30 cellular contexts compared by ENCODE assay signal in the genomic region with DNA sequence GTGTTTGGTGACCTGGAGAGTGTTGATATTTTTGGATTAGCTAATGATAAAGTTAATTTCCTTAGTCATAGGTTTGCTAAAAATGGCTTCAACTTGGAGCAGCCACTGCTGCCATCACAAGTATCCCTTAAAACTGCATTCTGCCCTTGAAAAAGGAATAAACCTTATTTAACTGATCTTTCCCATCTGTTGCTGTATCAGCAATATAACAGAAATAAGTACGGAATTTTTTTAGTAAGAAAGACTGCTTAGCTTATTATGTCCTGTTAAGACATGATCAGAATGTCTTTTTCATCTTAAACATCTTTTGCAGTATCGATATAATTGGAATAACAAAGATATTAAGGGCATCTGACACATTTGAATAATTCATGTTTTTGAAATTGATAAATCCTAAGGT.
"Had no signal": no experiment of that assay in that cellular context is flagged by ENCODE, and none has a peak within 500 bp of the region (broad histone marks: within the 10 kb centered on the region; RNA-seq: fewer than 3 reads in every experiment).

No MANE protein-coding gene starts in this region.

- H3K4me3 ChIP-seq: esophagus muscularis mucosa, gastroesophageal sphincter had no signal

- H3K27me3 Mint-ChIP-seq: activated CD4-positive, alpha-beta memory T cell treated with anti-CD3 and anti-CD28 coated beads for 36 hours; activated CD4-positive, alpha-beta T cell treated with anti-CD3 and anti-CD28 coated beads for 36 hours; activated CD4-positive, alpha-beta T cell treated with anti-CD3 and anti-CD28 coated beads, Interleukin-2, amount 10 ng/mL, durations not matched to agents 24 days and 14 days; activated CD8-positive, alpha-beta memory T cell treated with anti-CD3 and anti-CD28 coated beads, Interleukin-2, amount 10 ng/mL, durations not matched to agents 7 days and 5 days; activated naive CD4-positive, alpha-beta T cell treated with anti-CD3 and anti-CD28 coated beads, Interleukin-2, amount 50 U/mL, for 24 hours; activated naive CD8-positive, alpha-beta T cell treated with anti-CD3 and anti-CD28 coated beads, Interleukin-2, amount 10 ng/mL, durations not matched to agents 7 days and 5 days; effector memory CD8-positive, alpha-beta T cell had no signal

- H3K4me1 ChIP-seq: foreskin keratinocyte had no signal

- H3K9me3 Mint-ChIP-seq: activated CD4-positive, alpha-beta memory T cell treated with anti-CD3 and anti-CD28 coated beads for 36 hours; activated CD4-positive, alpha-beta T cell treated with anti-CD3 and anti-CD28 coated beads, Interleukin-2, amount 10 ng/mL, durations not matched to agents 24 days and 14 days; activated naive CD4-positive, alpha-beta T cell treated with anti-CD3 and anti-CD28 coated beads for 36 hours; activated naive CD4-positive, alpha-beta T cell treated with anti-CD3 and anti-CD28 coated beads, Interleukin-2, amount 50 U/mL, for 24 hours; activated naive CD8-positive, alpha-beta T cell treated with anti-CD3 and anti-CD28 coated beads, Interleukin-2, amount 10 ng/mL, durations not matched to agents 7 days and 5 days; activated T-helper 1 cell treated with anti-CD3 and anti-CD28 coated beads, Interleukin-12 subunit alpha, Interleukin-12 subunit beta, Interleukin-2, Interleukin-4 antibody, amounts not matched to agents 30 ng/mL and 10 ng/mL and 1 ng/mL, durations not matched to agents 14 hours and 24 hours and 36 hours; activated T-helper 2 cell treated with anti-CD3 and anti-CD28 coated beads, Interferon-gamma antibody, Interleukin-2, Interleukin-4, amounts not matched to agents 10 μg/mL and 5 μg/mL and 100 μg/mL, durations not matched to agents 14 hours and 24 hours and 36 hours; effector memory CD8-positive, alpha-beta T cell had no signal

- H3K27ac Mint-ChIP-seq: activated CD4-positive, alpha-beta memory T cell treated with anti-CD3 and anti-CD28 coated beads for 36 hours; activated CD4-positive, alpha-beta T cell treated with anti-CD3 and anti-CD28 coated beads for 36 hours; activated CD4-positive, alpha-beta T cell treated with anti-CD3 and anti-CD28 coated beads, Interleukin-2, amount 10 ng/mL, durations not matched to agents 24 days and 14 days; activated CD8-positive, alpha-beta memory T cell treated with anti-CD3 and anti-CD28 coated beads, Interleukin-2, amount 10 ng/mL, durations not matched to agents 7 days and 5 days; activated naive CD4-positive, alpha-beta T cell treated with anti-CD3 and anti-CD28 coated beads for 36 hours; activated naive CD8-positive, alpha-beta T cell treated with anti-CD3 and anti-CD28 coated beads, Interleukin-2, amount 10 ng/mL, durations not matched to agents 7 days and 5 days; activated T-helper 1 cell treated with anti-CD3 and anti-CD28 coated beads, Interleukin-12 subunit alpha, Interleukin-12 subunit beta, Interleukin-2, Interleukin-4 antibody, amounts not matched to agents 30 ng/mL and 10 ng/mL and 1 ng/mL, durations not matched to agents 14 hours and 24 hours and 36 hours; activated T-helper 2 cell treated with anti-CD3 and anti-CD28 coated beads, Interferon-gamma antibody, Interleukin-2, Interleukin-4, amounts not matched to agents 10 μg/mL and 5 μg/mL and 100 μg/mL, durations not matched to agents 14 hours and 24 hours and 36 hours had no signal

- DNase-seq: activated CD4-positive, alpha-beta memory T cell treated with anti-CD3 and anti-CD28 coated beads for 36 hours; activated CD4-positive, alpha-beta T cell treated with anti-CD3 and anti-CD28 coated beads for 36 hours; activated CD4-positive, alpha-beta T cell treated with anti-CD3 and anti-CD28 coated beads, Interleukin-2, amount 10 ng/mL, durations not matched to agents 24 days and 14 days; activated CD4-positive, CD25-positive, alpha-beta regulatory T cell; activated CD4-positive, CD25-positive, alpha-beta regulatory T cell treated with anti-CD3 and anti-CD28 coated beads, Interleukin-2, amount 50 U/mL, for 72 hours; activated CD8-positive, alpha-beta memory T cell treated with anti-CD3 and anti-CD28 coated beads, Interleukin-2, amount 10 ng/mL, durations not matched to agents 7 days and 5 days; activated CD8-positive, alpha-beta memory T cell treated with anti-CD3 and anti-CD28 coated beads, Interleukin-2, amount 50 U/mL, for 4 hours; activated CD8-positive, alpha-beta T cell treated with anti-CD3 and anti-CD28 coated beads, Interleukin-2, amount 10 ng/mL, durations not matched to agents 7 days and 5 days; activated effector memory CD4-positive, alpha-beta T cell treated with anti-CD3 and anti-CD28 coated beads, Interleukin-2, amount 50 U/mL, for 16 hours; activated naive CD4-positive, alpha-beta T cell treated with anti-CD3 and anti-CD28 coated beads for 36 hours; activated naive CD8-positive, alpha-beta T cell treated with anti-CD3 and anti-CD28 coated beads, Interleukin-2, amount 10 ng/mL, durations not matched to agents 7 days and 5 days; activated T-cell treated with anti-CD3 and anti-CD28 coated beads, Interleukin-2, amount 50 U/mL, for 1 hour; activated T-cell treated with anti-CD3 and anti-CD28 coated beads, Interleukin-2, amount 50 U/mL, for 48 hours; amniotic stem cell; anterior cingulate cortex; brain microvascular endothelial cell; cortex of kidney; dermis blood vessel endothelial cell; effector CD4-positive, alpha-beta T cell; effector memory CD8-positive, alpha-beta T cell; erythroblast; foreskin keratinocyte; T-helper 2 cell had no signal

- H3K4me3 Mint-ChIP-seq: activated CD4-positive, alpha-beta memory T cell treated with anti-CD3 and anti-CD28 coated beads for 36 hours; activated CD4-positive, alpha-beta T cell treated with anti-CD3 and anti-CD28 coated beads for 36 hours; activated CD4-positive, alpha-beta T cell treated with anti-CD3 and anti-CD28 coated beads, Interleukin-2, amount 10 ng/mL, durations not matched to agents 24 days and 14 days; activated CD8-positive, alpha-beta memory T cell treated with anti-CD3 and anti-CD28 coated beads, Interleukin-2, amount 10 ng/mL, durations not matched to agents 7 days and 5 days; activated CD8-positive, alpha-beta T cell treated with anti-CD3 and anti-CD28 coated beads, Interleukin-2, amount 10 ng/mL, durations not matched to agents 7 days and 5 days; activated naive CD4-positive, alpha-beta T cell treated with anti-CD3 and anti-CD28 coated beads for 36 hours; activated naive CD4-positive, alpha-beta T cell treated with anti-CD3 and anti-CD28 coated beads, Interleukin-2, amount 50 U/mL, for 24 hours; activated naive CD8-positive, alpha-beta T cell treated with anti-CD3 and anti-CD28 coated beads, Interleukin-2, amount 10 ng/mL, durations not matched to agents 7 days and 5 days; activated T-helper 1 cell treated with anti-CD3 and anti-CD28 coated beads, Interleukin-12 subunit alpha, Interleukin-12 subunit beta, Interleukin-2, Interleukin-4 antibody, amounts not matched to agents 30 ng/mL and 10 ng/mL and 1 ng/mL, durations not matched to agents 14 hours and 24 hours and 36 hours; effector memory CD8-positive, alpha-beta T cell had no signal

- H3K27me3 ChIP-seq: brain microvascular endothelial cell, esophagus muscularis mucosa, foreskin keratinocyte, gastroesophageal sphincter had no signal

- ATAC-seq: activated CD4-positive, alpha-beta T cell treated with anti-CD3 and anti-CD28 coated beads for 36 hours; activated CD8-positive, alpha-beta memory T cell treated with anti-CD3 and anti-CD28 coated beads, Interleukin-2, amount 10 ng/mL, durations not matched to agents 7 days and 5 days; activated CD8-positive, alpha-beta T cell treated with anti-CD3 and anti-CD28 coated beads, Interleukin-2, amount 10 ng/mL, durations not matched to agents 7 days and 5 days; effector memory CD8-positive, alpha-beta T cell; foreskin keratinocyte; gastroesophageal sphincter had no signal

- H3K27ac ChIP-seq: brain microvascular endothelial cell, esophagus muscularis mucosa, foreskin keratinocyte, gastroesophageal sphincter had no signal

- H3K9me3 ChIP-seq: esophagus muscularis mucosa, gastroesophageal sphincter had no signal

- FAIRE-seq: astrocyte, bronchial epithelial cell had no signal
